Comparison of ENCODE assay signal across 37 cellular contexts in genomic region chr17:28503420-28503819, GRCh38. TPM values are rescaled to one million over a fixed set of nuclear protein-coding genes. Genes with fewer than 3 reads are reported as not detected.
"Had no signal": no experiment of that assay in that cellular context is flagged by ENCODE, and none has a peak within 500 bp of the region (broad histone marks: within the 10 kb centered on the region; RNA-seq: fewer than 3 reads in every experiment).

No MANE protein-coding gene starts in this region.

- H3K36me3 ChIP-seq: adrenal gland, brain microvascular endothelial cell, breast epithelium had no signal

- H3K27ac ChIP-seq: adrenal gland, body of pancreas, brain microvascular endothelial cell, breast epithelium, VCaP had no signal

- H3K4me3 ChIP-seq: adrenal gland, body of pancreas, breast epithelium had no signal

- H3K9me3 ChIP-seq: adrenal gland, body of pancreas, breast epithelium had no signal

- DNase-seq: activated B cell treated with CpG ODN at 0.5 μM for 24 hours; activated CD4-positive, alpha-beta memory T cell treated with anti-CD3 and anti-CD28 coated beads for 36 hours; activated CD4-positive, alpha-beta T cell treated with anti-CD3 and anti-CD28 coated beads for 4 hours; activated CD4-positive, alpha-beta T cell treated with anti-CD3 and anti-CD28 coated beads, Interleukin-2, amount 10 ng/mL, durations not matched to agents 24 days and 14 days; activated CD4-positive, alpha-beta T cell treated with anti-CD3 and anti-CD28 coated beads, Interleukin-2, amount 50 U/mL, for 1 hour; activated CD4-positive, alpha-beta T cell treated with anti-CD3 and anti-CD28 coated beads, Interleukin-2, amount 50 U/mL, for 4 hours; activated CD4-positive, CD25-positive, alpha-beta regulatory T cell treated with anti-CD3 and anti-CD28 coated beads, Interleukin-2, amount 50 U/mL, for 72 hours; activated CD8-positive, alpha-beta memory T cell treated with anti-CD3 and anti-CD28 coated beads, Interleukin-2, amount 50 U/mL, for 4 hours; activated CD8-positive, alpha-beta T cell treated with anti-CD3 and anti-CD28 coated beads for 36 hours; activated effector memory CD4-positive, alpha-beta T cell treated with anti-CD3 and anti-CD28 coated beads, Interleukin-2, amount 50 U/mL, for 16 hours; activated gamma-delta T cell treated with Interleukin-2 at 50 U/mL for 16 hours; activated naive CD4-positive, alpha-beta T cell; activated naive CD4-positive, alpha-beta T cell treated with anti-CD3 and anti-CD28 coated beads for 36 hours; activated naive CD4-positive, alpha-beta T cell treated with anti-CD3 and anti-CD28 coated beads, Interleukin-2, amount 50 U/mL, for 16 hours; activated naive CD8-positive, alpha-beta T cell treated with anti-CD3 and anti-CD28 coated beads for 36 hours; activated T-cell treated with anti-CD3 and anti-CD28 coated beads for 4 hours; activated T-cell treated with anti-CD3 and anti-CD28 coated beads, Interleukin-2, amount 50 U/mL, for 1 hour; activated T-cell treated with anti-CD3 and anti-CD28 coated beads, Interleukin-2, amount 50 U/mL, for 4 hours; activated T-cell treated with anti-CD3 and anti-CD28 coated beads, Interleukin-2, amount 50 U/mL, for 72 hours; adrenal gland; amniotic stem cell; aorta; body of pancreas; brain microvascular endothelial cell; central memory CD4-positive, alpha-beta T cell; T-helper 1 cell; T-helper 2 cell; T-helper 9 cell had no signal

- H3K27me3 ChIP-seq: body of pancreas had no signal

- H3K4me1 ChIP-seq: adrenal gland, breast epithelium had no signal

RNA-seq across cellular contexts. Expression of gene FOXN1, which starts 2.7 kb away (rescaled TPM):
- total RNA-seq: activated B cell treated with CpG ODN at 0.5 μM for 24 hours; activated CD4-positive, alpha-beta memory T cell treated with anti-CD3 and anti-CD28 coated beads for 36 hours; activated CD4-positive, alpha-beta T cell treated with anti-CD3 and anti-CD28 coated beads, Interleukin-2, amount 10 ng/mL, durations not matched to agents 24 days and 14 days; activated CD8-positive, alpha-beta memory T cell treated with anti-CD3 and anti-CD28 coated beads for 36 hours; activated CD8-positive, alpha-beta T cell treated with anti-CD3 and anti-CD28 coated beads for 36 hours; activated naive CD4-positive, alpha-beta T cell treated with anti-CD3 and anti-CD28 coated beads for 36 hours; activated naive CD4-positive, alpha-beta T cell treated with anti-CD3 and anti-CD28 coated beads, Interleukin-2, amount 50 U/mL, for 72 hours; activated naive CD8-positive, alpha-beta T cell treated with anti-CD3 and anti-CD28 coated beads for 36 hours; activated T-cell treated with anti-CD3 and anti-CD28 coated beads, Interleukin-2, amount 50 U/mL, for 4 hours; activated T-cell treated with anti-CD3 and anti-CD28 coated beads, Interleukin-2, amount 50 U/mL, for 72 hours; activated T-helper 1 cell treated with anti-CD3 and anti-CD28 coated beads, Interleukin-12 subunit alpha, Interleukin-12 subunit beta, Interleukin-2, Interleukin-4 antibody, amounts not matched to agents 30 ng/mL and 10 ng/mL and 1 ng/mL, durations not matched to agents 14 hours and 24 hours and 36 hours; activated T-helper 17 cell treated with anti-CD3 and anti-CD28 coated beads, Interleukin-2, amount 50 U/mL, for 72 hours; adrenal gland; aorta; astrocyte; cardiac septum; cerebellum had no signal

RNA-seq across cellular contexts. Expression of gene SLC13A2, which starts 30.0 kb away (rescaled TPM):
- total RNA-seq: activated B cell treated with CpG ODN at 0.5 μM for 24 hours; activated CD4-positive, alpha-beta memory T cell treated with anti-CD3 and anti-CD28 coated beads for 36 hours; activated CD4-positive, alpha-beta T cell treated with anti-CD3 and anti-CD28 coated beads, Interleukin-2, amount 10 ng/mL, durations not matched to agents 24 days and 14 days; activated CD8-positive, alpha-beta memory T cell treated with anti-CD3 and anti-CD28 coated beads for 36 hours; activated CD8-positive, alpha-beta T cell treated with anti-CD3 and anti-CD28 coated beads for 36 hours; activated naive CD4-positive, alpha-beta T cell treated with anti-CD3 and anti-CD28 coated beads for 36 hours; activated naive CD4-positive, alpha-beta T cell treated with anti-CD3 and anti-CD28 coated beads, Interleukin-2, amount 50 U/mL, for 72 hours; activated naive CD8-positive, alpha-beta T cell treated with anti-CD3 and anti-CD28 coated beads for 36 hours; activated T-cell treated with anti-CD3 and anti-CD28 coated beads, Interleukin-2, amount 50 U/mL, for 4 hours; activated T-cell treated with anti-CD3 and anti-CD28 coated beads, Interleukin-2, amount 50 U/mL, for 72 hours; activated T-helper 1 cell treated with anti-CD3 and anti-CD28 coated beads, Interleukin-12 subunit alpha, Interleukin-12 subunit beta, Interleukin-2, Interleukin-4 antibody, amounts not matched to agents 30 ng/mL and 10 ng/mL and 1 ng/mL, durations not matched to agents 14 hours and 24 hours and 36 hours; activated T-helper 17 cell treated with anti-CD3 and anti-CD28 coated beads, Interleukin-2, amount 50 U/mL, for 72 hours; adrenal gland; aorta; astrocyte; cardiac septum; cerebellum had no signal
